In genomic region chr9:33166263-33167083, GRCh38 we compare ENCODE assay signal across 8 cellular contexts. TPM values are rescaled to one million over a fixed set of nuclear protein-coding genes. Genes with fewer than 3 reads are reported as not detected.
DNase-seq lines count a peak whose midpoint lies in the region; ATAC-seq and TF ChIP-seq lines count a peak whose summit lies in the region.

No MANE protein-coding gene starts in this region.

- H3K36me3 Mint-ChIP-seq in T-helper 17 cell (ENCODE audit: low read depth) (peaks cover 2% of the 10 kb centered on the region), endothelial cell (ENCODE audit: low read depth, unreplicated experiment) (peaks cover 14% of the 10 kb centered on the region)
- peaks cover 0 to 16% (median 0%) of the 10 kb centered on the region in 5 donors for H3K36me3 Mint-ChIP-seq in naive thymus-derived CD4-positive, alpha-beta T cell

- H3K4me3 ChIP-seq in naive thymus-derived CD4-positive, alpha-beta T cell (ENCODE audit: low read length) = peak overlapping the region; percentile 51

- H3K4me1 ChIP-seq in naive thymus-derived CD4-positive, alpha-beta T cell (ENCODE audit: control insufficient read depth in 2 of 2, insufficient read depth in 2 of 2, low read length in 2 of 2) = peaks cover 50 to 53% of the 10 kb centered on the region in 2 donors

- H3K27me3 Mint-ChIP-seq in T-helper 17 cell = no peaks in the 10 kb centered on the region
- H3K27me3 Mint-ChIP-seq in endothelial cell (ENCODE audit: unreplicated experiment) = peaks cover 20% of the 10 kb centered on the region
- no peaks in the 10 kb centered on the region for H3K27me3 Mint-ChIP-seq in naive thymus-derived CD4-positive, alpha-beta T cell

- ATAC-seq in HG03108 (IDR thresholded peaks at IDR 0.05; ENCODE audit: unreplicated experiment) (peak; percentile 0), T-helper 17 cell (peak; percentile 1)
- no peak for ATAC-seq in naive thymus-derived CD4-positive, alpha-beta T cell

- TF ChIP-seq CTCF in endothelial cell (IDR thresholded peaks at IDR 0.05; ENCODE audit: unreplicated experiment) (no peak), GM10248 (IDR thresholded peaks at IDR 0.05; ENCODE audit: control extremely low read depth, extremely low read depth, low read depth, missing control alignments) (no peak)

- H3K4me3 Mint-ChIP-seq in T-helper 17 cell (peak overlapping the region; percentile 98), endothelial cell (ENCODE audit: unreplicated experiment) (peak overlapping the region; percentile 96)
- peak overlapping the region; percentile 87 to 97 (median 94) for H3K4me3 Mint-ChIP-seq in naive thymus-derived CD4-positive, alpha-beta T cell

- H3K36me3 ChIP-seq in naive thymus-derived CD4-positive, alpha-beta T cell (ENCODE audit: control insufficient read depth in 2 of 3, insufficient read depth in 3 of 3, low read length in 3 of 3) = peaks cover 0 to 8% (median 0%) of the 10 kb centered on the region in 3 experiments

- peak overlapping the region; percentile 91 for H3K27ac ChIP-seq in naive thymus-derived CD4-positive, alpha-beta T cell (ENCODE audit: low read depth, low read length)

- H3K27ac Mint-ChIP-seq in T-helper 17 cell = peak overlapping the region; percentile 99
- peak overlapping the region; percentile 74 for H3K27ac Mint-ChIP-seq in endothelial cell (ENCODE audit: unreplicated experiment)
- H3K27ac Mint-ChIP-seq in naive thymus-derived CD4-positive, alpha-beta T cell = peak overlapping the region; percentile 87 to 99 (median 92)

- intact Hi-C loops in naive thymus-derived CD4-positive, alpha-beta T cell (cut with micrococcal nuclease) = loop anchor here (1.0 to 10.0 kb wide), 21 partner anchors 7 to 1948 kb away; partner anchors contain the start of genes DNAJA1 (in 2 of the 2), NOL6 (in 2 of the 2), ACO1 (in 1 of the 2) and APTX (in 1 of the 2)

- POLR2A ChIA-PET in naive thymus-derived CD4-positive, alpha-beta T cell (lab: Charles Lee) = interaction anchor here (0.7 to 3.4 kb wide), 12 partner anchors 9 to 90 kb away, joined by 3 to 41 read pairs (median 4); partner anchors contain the start of gene SMU1
- POLR2A ChIA-PET in GM10248 (lab: Yijun Ruan, JAX) = interaction anchor here (1.2 to 2.2 kb wide), 3 partner anchors 23 to 141 kb away, joined by 6 to 11 read pairs (median 8); partner anchors contain the start of gene DNAJA1

- CTCF ChIA-PET in naive thymus-derived CD4-positive, alpha-beta T cell (lab: Charles Lee) = interaction anchor here (0.8 to 1.1 kb wide), 2 partner anchors 15 to 47 kb away, joined by 3 to 4 read pairs; no protein-coding TSS in a partner anchor
- CTCF ChIA-PET in GM10248 (lab: Yijun Ruan, JAX) = interaction anchor here (0.8 to 1.9 kb wide), 8 partner anchors 9 to 60 kb away, joined by 3 to 10 read pairs (median 4); no protein-coding TSS in a partner anchor

- DNase-seq in activated T-cell treated with anti-CD3 and anti-CD28 coated beads, Interleukin-2, amount 50 U/mL, for 1 hour = peak; percentile 30
- DNase-seq in activated T-cell treated with anti-CD3 and anti-CD28 coated beads for 4 hours (no peak), T-helper 17 cell (no peak), endothelial cell (ENCODE audit: low spot score) (peak; percentile 46), GM10248 (ENCODE audit: extremely low spot score) (no peak), ecto neural progenitor cell (ENCODE audit: low spot score) (no peak)
- no peak for DNase-seq in naive thymus-derived CD4-positive, alpha-beta T cell

- H3K27me3 ChIP-seq in naive thymus-derived CD4-positive, alpha-beta T cell (ENCODE audit: control insufficient read depth in 2 of 2, insufficient read depth in 2 of 2, low read length in 2 of 2) = no peaks in the 10 kb centered on the region

- H3K4me1 Mint-ChIP-seq in T-helper 17 cell = peaks cover 60% of the 10 kb centered on the region
- H3K4me1 Mint-ChIP-seq in endothelial cell (ENCODE audit: unreplicated experiment) = peaks cover 59% of the 10 kb centered on the region
- H3K4me1 Mint-ChIP-seq in naive thymus-derived CD4-positive, alpha-beta T cell = peaks cover 53 to 76% (median 72%) of the 10 kb centered on the region in 7 donors

- H3K9me3 Mint-ChIP-seq in endothelial cell (ENCODE audit: unreplicated experiment) = no peaks in the 10 kb centered on the region
- H3K9me3 Mint-ChIP-seq in naive thymus-derived CD4-positive, alpha-beta T cell = no peaks in the 10 kb centered on the region

- H3K9me3 ChIP-seq in T-helper 17 cell (ENCODE audit: control insufficient read depth, low read length, poor library complexity, severe bottlenecking) = no peaks in the 10 kb centered on the region
- no peaks in the 10 kb centered on the region for H3K9me3 ChIP-seq in naive thymus-derived CD4-positive, alpha-beta T cell (ENCODE audit: control insufficient read depth in 2 of 3, low read length in 3 of 3)

RNA-seq across cellular contexts. Expression of gene B4GALT1, which starts 0.7 kb away (rescaled TPM):
- total RNA-seq in T-helper 17 cell (100 to 1,000 TPM; 106 to 126 TPM), endothelial cell (ENCODE audit: unreplicated experiment) (86.7 TPM)
- 10 to 100 TPM; 40.7 to 86.2 (median 45.6) TPM for total RNA-seq in naive thymus-derived CD4-positive, alpha-beta T cell
- polyA plus RNA-seq in naive thymus-derived CD4-positive, alpha-beta T cell = 10 to 100 TPM; 12.9 to 16.4 TPM

Comparison
In these comparisons a context has a peak if more than half of its experiments do, and no peak if none do; other contexts are left out.
1. DNase-seq: peak in activated T-cell treated with anti-CD3 and anti-CD28 coated beads, Interleukin-2, amount 50 U/mL, for 1 hour (single experiment) and endothelial cell (single experiment); none in activated T-cell treated with anti-CD3 and anti-CD28 coated beads for 4 hours (single experiment), T-helper 17 cell (0 of 3), naive thymus-derived CD4-positive, alpha-beta T cell (0 of 9), GM10248 (single experiment) and ecto neural progenitor cell (single experiment).
2. Peak in every context shown above with its lines, with median percentiles within 50 percentile points of each other: H3K27ac Mint-ChIP-seq and H3K4me3 Mint-ChIP-seq.